16 cellular contexts compared by ENCODE assay signal in genomic region chr12:29447285-29447975, GRCh38. TPM values are rescaled to one million over a fixed set of nuclear protein-coding genes. Genes with fewer than 3 reads are reported as not detected.
DNase-seq lines count a peak whose midpoint lies in the region; ATAC-seq, FAIRE-seq and TF ChIP-seq lines count a peak whose summit lies in the region.
"Had no signal": no experiment of that assay in that cellular context is flagged by ENCODE, and none has a peak within 500 bp of the region (broad histone marks: within the 10 kb centered on the region; RNA-seq: fewer than 3 reads in every experiment).

No MANE protein-coding gene starts in this region.

- no peak overlapping the region for H3K4me3 Mint-ChIP-seq in activated CD4-positive, alpha-beta T cell treated with anti-CD3 and anti-CD28 coated beads for 36 hours
- H3K4me3 Mint-ChIP-seq in activated naive CD8-positive, alpha-beta T cell treated with anti-CD3 and anti-CD28 coated beads, Interleukin-2, amount 50 U/mL, for 24 hours: no peak overlapping the region
- no peak overlapping the region for H3K4me3 Mint-ChIP-seq in activated naive CD8-positive, alpha-beta T cell treated with anti-CD3 and anti-CD28 coated beads for 36 hours
- H3K4me3 Mint-ChIP-seq: CD8-positive, alpha-beta T cell; H9 had no signal

- no peak overlapping the region for H3K4me2 ChIP-seq in MM.1S (ENCODE audit: low read depth, low read length)
- no peak overlapping the region for H3K4me2 ChIP-seq in K562 (ENCODE audit: insufficient read depth, low read length)
- H3K4me2 ChIP-seq: BLaER1 had no signal

- H3K9me3 Mint-ChIP-seq in activated CD4-positive, alpha-beta T cell treated with anti-CD3 and anti-CD28 coated beads for 36 hours (ENCODE audit: low read depth): no peaks in the 10 kb centered on the region
- no peaks in the 10 kb centered on the region for H3K9me3 Mint-ChIP-seq in activated naive CD8-positive, alpha-beta T cell treated with anti-CD3 and anti-CD28 coated beads, Interleukin-2, amount 50 U/mL, for 24 hours
- no peaks in the 10 kb centered on the region for H3K9me3 Mint-ChIP-seq in activated naive CD8-positive, alpha-beta T cell treated with anti-CD3 and anti-CD28 coated beads for 36 hours
- H3K9me3 Mint-ChIP-seq: CD8-positive, alpha-beta T cell; H9 had no signal

- H3F3A ChIP-seq in MM.1S (ENCODE audit: insufficient read depth, low read length): no peaks in the 10 kb centered on the region

- no peak overlapping the region for H3K27ac Mint-ChIP-seq in activated CD4-positive, alpha-beta T cell treated with anti-CD3 and anti-CD28 coated beads for 36 hours
- no peak overlapping the region for H3K27ac Mint-ChIP-seq in activated naive CD8-positive, alpha-beta T cell treated with anti-CD3 and anti-CD28 coated beads, Interleukin-2, amount 50 U/mL, for 24 hours
- H3K27ac Mint-ChIP-seq in activated naive CD8-positive, alpha-beta T cell treated with anti-CD3 and anti-CD28 coated beads for 36 hours: no peak overlapping the region
- H3K27ac Mint-ChIP-seq: CD8-positive, alpha-beta T cell; H9 had no signal

- H2AFZ ChIP-seq in MM.1S (ENCODE audit: low read length) (no peak overlapping the region), K562 (ENCODE audit: low read depth, low read length) (no peak overlapping the region)

- CTCF ChIA-PET in activated CD4-positive, alpha-beta T cell treated with anti-CD3 and anti-CD28 coated beads for 36 hours (lab: Charles Lee): interaction anchor here (0.6 to 1.0 kb wide), 2 partner anchors 40 to 71 kb away, joined by 3 to 5 read pairs; no protein-coding TSS in a partner anchor
- CTCF ChIA-PET in K562 (lab: Yijun Ruan, JAX; ENCODE audit: low intra/inter-chr PET ratio): no interaction called here

- H3K36me3 ChIP-seq in MM.1S (replicated peaks; ENCODE audit: insufficient read depth, low read length) (no peaks in the 10 kb centered on the region), K562 (ENCODE audit: control insufficient read depth, insufficient read depth, low read length) (no peaks in the 10 kb centered on the region)
- H3K36me3 ChIP-seq: BLaER1 had no signal

- ATAC-seq in activated CD4-positive, alpha-beta T cell treated with anti-CD3 and anti-CD28 coated beads for 36 hours: peak; percentile 57
- peak; percentile 24 for ATAC-seq in activated naive CD8-positive, alpha-beta T cell treated with anti-CD3 and anti-CD28 coated beads, Interleukin-2, amount 50 U/mL, for 24 hours
- ATAC-seq in K562 (no peak), HG03378 (IDR thresholded peaks at IDR 0.05; ENCODE audit: unreplicated experiment) (no peak)
- ATAC-seq: CD8-positive, alpha-beta T cell had no signal

- H3K9me2 ChIP-seq in MM.1S (replicated peaks; ENCODE audit: insufficient read depth, low read length): no peaks in the 10 kb centered on the region

- FAIRE-seq in K562 (lab: Jason Lieb, UNC): no peak

- POLR2A ChIA-PET in activated CD4-positive, alpha-beta T cell treated with anti-CD3 and anti-CD28 coated beads for 36 hours (lab: Charles Lee): no interaction called here
- POLR2A ChIA-PET in K562 (lab: Yijun Ruan, JAX): no interaction called here

- DNase-seq in activated CD4-positive, alpha-beta T cell treated with anti-CD3 and anti-CD28 coated beads for 36 hours: no peak
- DNase-seq in activated CD4-positive, alpha-beta T cell treated with anti-CD3 and anti-CD28 coated beads for 48 hours: no peak
- DNase-seq in activated naive CD8-positive, alpha-beta T cell treated with anti-CD3 and anti-CD28 coated beads, Interleukin-2, amount 50 U/mL, for 24 hours: no peak
- no peak for DNase-seq in activated naive CD8-positive, alpha-beta T cell treated with anti-CD3 and anti-CD28 coated beads for 36 hours
- DNase-seq in MM.1S (peak; percentile 25), K562 (ENCODE audit: extremely low read depth in 1 of 4, low spot score in 3 of 4) (no peak)
- DNase-seq: Calu3; CD8-positive, alpha-beta T cell; DMS79 treated with DMSO at 0.1 percent for 48 hours; GF-D8; GOT3; H9 had no signal

- no TSS peak for BruUV-seq in K562 (replicated peaks; lab: Mats Ljungman, UMichigan)

- no peaks in the 10 kb centered on the region for H3K27me3 ChIP-seq in MM.1S (replicated peaks; ENCODE audit: insufficient read depth, low read length)
- no peaks in the 10 kb centered on the region for H3K27me3 ChIP-seq in K562 (ENCODE audit: control insufficient read depth in 2 of 2, insufficient read depth in 2 of 2, low read length in 2 of 2)
- H3K27me3 ChIP-seq: BLaER1 had no signal

- TF ChIP-seq EP300 in K562 (IDR thresholded peaks at IDR 0.05; ENCODE audit: low read length): no peak

- H3K27ac ChIP-seq in MM.1S (ENCODE audit: low read length) (no peak overlapping the region), K562 (ENCODE audit: extremely low read depth, low read depth, low read length) (no peak overlapping the region)
- H3K27ac ChIP-seq: 22Rv1, BLaER1 had no signal

- no peaks in the 10 kb centered on the region for H3K36me3 Mint-ChIP-seq in activated CD4-positive, alpha-beta T cell treated with anti-CD3 and anti-CD28 coated beads for 36 hours (ENCODE audit: low read depth)
- H3K36me3 Mint-ChIP-seq in activated naive CD8-positive, alpha-beta T cell treated with anti-CD3 and anti-CD28 coated beads, Interleukin-2, amount 50 U/mL, for 24 hours (ENCODE audit: low read depth): no peaks in the 10 kb centered on the region
- H3K36me3 Mint-ChIP-seq in activated naive CD8-positive, alpha-beta T cell treated with anti-CD3 and anti-CD28 coated beads for 36 hours: no peaks in the 10 kb centered on the region
- H3K36me3 Mint-ChIP-seq: CD8-positive, alpha-beta T cell had no signal

- TF ChIP-seq POLR2A in K562 (conservative IDR thresholded peaks at IDR 0.05): no peak

- no peak overlapping the region for H3K9ac ChIP-seq in MM.1S (ENCODE audit: low read length)
- no peak overlapping the region for H3K9ac ChIP-seq in K562 (ENCODE audit: insufficient read depth in 1 of 2, low read depth in 2 of 2, low read length in 2 of 2)
- H3K9ac ChIP-seq: BLaER1 had no signal

- in situ Hi-C loops in K562 (cut with MboI): no loop called here

- TF ChIP-seq RAD21 in K562 (CRISPR knock-in tag; conservative IDR thresholded peaks at IDR 0.05 in 1 of 2, IDR thresholded peaks at IDR 0.05 in 1 of 2): no peak

- WGBS in K562 (ENCODE audit: insufficient coverage, low coverage, missing lambda C conversion rate): 0% methylated on average over 2 of the region's 2 CpGs

- peaks cover 13% of the 10 kb centered on the region for H3K27me3 Mint-ChIP-seq in activated CD4-positive, alpha-beta T cell treated with anti-CD3 and anti-CD28 coated beads for 36 hours
- peaks cover 6% of the 10 kb centered on the region for H3K27me3 Mint-ChIP-seq in activated naive CD8-positive, alpha-beta T cell treated with anti-CD3 and anti-CD28 coated beads, Interleukin-2, amount 50 U/mL, for 24 hours
- H3K27me3 Mint-ChIP-seq in activated naive CD8-positive, alpha-beta T cell treated with anti-CD3 and anti-CD28 coated beads for 36 hours: peaks cover 14% of the 10 kb centered on the region

- H3K4me3 ChIP-seq in MM.1S (ENCODE audit: low read length): no peak overlapping the region
- H3K4me3 ChIP-seq in K562: no peak overlapping the region
- H3K4me3 ChIP-seq: BLaER1 had no signal

- H3K79me2 ChIP-seq in MM.1S (ENCODE audit: low read length) (no peaks in the 10 kb centered on the region), K562 (ENCODE audit: control insufficient read depth, insufficient read depth, low read length) (no peaks in the 10 kb centered on the region)

- TF ChIP-seq CTCF in MM.1S (IDR thresholded peaks at IDR 0.05; ENCODE audit: low read length) (no peak), K562 (IDR thresholded peaks at IDR 0.05 in 2 of 3, conservative IDR thresholded peaks at IDR 0.05 in 1 of 3; ENCODE audit: insufficient read depth in 2 of 3, low read depth in 1 of 3, low read length in 3 of 3) (no peak)

- H4K20me1 ChIP-seq in MM.1S (ENCODE audit: insufficient read depth, low read length) (no peaks in the 10 kb centered on the region), K562 (replicated peaks; ENCODE audit: control insufficient read depth, insufficient read depth, low read length) (no peaks in the 10 kb centered on the region)
- H4K20me1 ChIP-seq: BLaER1 had no signal

- H3K4me1 Mint-ChIP-seq in activated CD4-positive, alpha-beta T cell treated with anti-CD3 and anti-CD28 coated beads for 36 hours: peaks cover 6% of the 10 kb centered on the region
- no peaks in the 10 kb centered on the region for H3K4me1 Mint-ChIP-seq in activated naive CD8-positive, alpha-beta T cell treated with anti-CD3 and anti-CD28 coated beads, Interleukin-2, amount 50 U/mL, for 24 hours
- peaks cover 11% of the 10 kb centered on the region for H3K4me1 Mint-ChIP-seq in activated naive CD8-positive, alpha-beta T cell treated with anti-CD3 and anti-CD28 coated beads for 36 hours
- H3K4me1 Mint-ChIP-seq: H9 had no signal

- H3K9me3 ChIP-seq in MM.1S (replicated peaks; ENCODE audit: insufficient read depth, low read length) (no peaks in the 10 kb centered on the region), K562 (replicated peaks; ENCODE audit: control insufficient read depth, insufficient read depth, low read depth, low read length) (no peaks in the 10 kb centered on the region)
- H3K9me3 ChIP-seq: BLaER1 had no signal

- H3K9me1 ChIP-seq in K562 (ENCODE audit: control insufficient read depth, insufficient read depth, low read length): no peaks in the 10 kb centered on the region

- intact Hi-C loops in activated CD4-positive, alpha-beta T cell treated with anti-CD3 and anti-CD28 coated beads for 36 hours (cut with DNase I, micrococcal nuclease): no loop called here
- intact Hi-C loops in K562 (cut with micrococcal nuclease): no loop called here

- H3K4me1 ChIP-seq in MM.1S (ENCODE audit: low read length): no peaks in the 10 kb centered on the region
- H3K4me1 ChIP-seq in K562 (replicated peaks in 1 of 2; ENCODE audit: control insufficient read depth in 2 of 2, insufficient read depth in 2 of 2, low read length in 2 of 2): no peaks in the 10 kb centered on the region
- H3K4me1 ChIP-seq: BLaER1 had no signal

RNA-seq across cellular contexts. Expression of gene OVCH1, which starts 50.1 kb away (rescaled TPM):
- total RNA-seq in activated CD4-positive, alpha-beta T cell treated with anti-CD3 and anti-CD28 coated beads for 36 hours: not detected
- not detected for total RNA-seq in activated naive CD8-positive, alpha-beta T cell treated with anti-CD3 and anti-CD28 coated beads for 36 hours
- total RNA-seq in K562 (2011; cell fraction: chromatin; rRNA removed; ENCODE audit: low replicate concordance): not detected in 2 replicates
- total RNA-seq in K562 (2011; cell fraction: nucleolus; rRNA removed): not detected in 2 replicates
- not detected in 2 replicates for total RNA-seq in K562 (2011; cell fraction: nucleoplasm; rRNA removed)
- total RNA-seq in K562 (2014; rRNA removed): not detected in 2 replicates
- total RNA-seq in K562 (2014; rRNA removed; fragmentation: Illumina TruSeq; extraction: Trizol): not detected in 2 replicates
- not detected in 2 replicates for total RNA-seq in K562 (2015; rRNA removed; fragmentation: Illumina TruSeq; extraction: Trizol)
- total RNA-seq in K562 (2021): not detected in 2 replicates
- not detected in 2 replicates for polyA plus RNA-seq in K562 (2011; rRNA removed)
- not detected in 2 replicates for polyA plus RNA-seq in K562 (2011; cell fraction: cytosol; rRNA removed)
- not detected in 2 replicates for polyA plus RNA-seq in K562 (2011; cell fraction: nucleus; rRNA removed)
- 0.03 TPM in 1 of 2 replicates, not detected in the other for polyA plus RNA-seq in K562 (2012)
- not detected in 2 replicates for polyA plus RNA-seq in K562 (2014; fragmentation: Illumina TruSeq; extraction: Trizol)
- not detected for polyA plus RNA-seq in K562 (2014; fragmentation: Nextera tagmentation; extraction: Ambion mirVana)
- not detected in 2 replicates for polyA plus RNA-seq in K562 (2014; rRNA removed)
- not detected in 2 replicates for polyA minus RNA-seq in K562 (2011; rRNA and poly(A)+ RNA removed)
- not detected in 2 replicates for polyA minus RNA-seq in K562 (2011; cell fraction: cytosol; rRNA and poly(A)+ RNA removed)
- polyA minus RNA-seq in K562 (2011; cell fraction: nucleus; rRNA and poly(A)+ RNA removed): not detected in 2 replicates
- total RNA-seq: Calu3; CD8-positive, alpha-beta T cell; H9; HT-29 had no signal

Comparison
In these comparisons a context has a peak if more than half of its experiments do, and no peak if none do; other contexts are left out.
1. ATAC-seq: peak in activated CD4-positive, alpha-beta T cell treated with anti-CD3 and anti-CD28 coated beads for 36 hours (single experiment) and activated naive CD8-positive, alpha-beta T cell treated with anti-CD3 and anti-CD28 coated beads, Interleukin-2, amount 50 U/mL, for 24 hours (single experiment); none in K562 (single experiment) and HG03378 (single experiment).